In genomic region chr22:50613291-50613981, GRCh38 we compare ENCODE assay signal across 14 cellular contexts. TPM values are rescaled to one million over a fixed set of nuclear protein-coding genes. Genes with fewer than 3 reads are reported as not detected.
A peak's percentile ranks its signal among the peaks of the same experiment; 100 is the strongest.
DNase-seq lines count a peak whose midpoint lies in the region; ATAC-seq and TF ChIP-seq lines count a peak whose summit lies in the region.
"Had no signal": no experiment of that assay in that cellular context is flagged by ENCODE, and none has a peak within 500 bp of the region (broad histone marks: within the 10 kb centered on the region; RNA-seq: fewer than 3 reads in every experiment).

No MANE protein-coding gene starts in this region.

- H3K36me3 Mint-ChIP-seq in activated T-cell treated with anti-CD3 and anti-CD28 coated beads, Interleukin-2, amount 50 U/mL, for 24 hours (ENCODE audit: low read depth) = no peaks in the 10 kb centered on the region
- H3K36me3 Mint-ChIP-seq: activated naive CD4-positive, alpha-beta T cell treated with anti-CD3 and anti-CD28 coated beads, Interleukin-2, amount 50 U/mL, for 72 hours had no signal

- H3K4me1 ChIP-seq in Peyer's patch (peaks cover 0 to 19% (median 2%) of the 10 kb centered on the region in 4 donors), left ventricle myocardium inferior (peaks cover 8% of the 10 kb centered on the region), spleen (peaks cover 0 to 8% (median 0%) of the 10 kb centered on the region in 6 donors)
- H3K4me1 ChIP-seq: A549, SJCRH30 had no signal

- TF ChIP-seq CTCF in Peyer's patch (IDR thresholded peaks at IDR 0.05) (peak in 3 of 6 experiments; percentile 26 to 42 (median 41)), left ventricle myocardium inferior (IDR thresholded peaks at IDR 0.05; ENCODE audit: borderline replicate concordance) (peak; percentile 12), spleen (IDR thresholded peaks at IDR 0.05 in 8 of 11, conservative IDR thresholded peaks at IDR 0.05 in 3 of 11) (no peak)

- H3K36me3 ChIP-seq in Peyer's patch (no peaks in the 10 kb centered on the region), left ventricle myocardium inferior (no peaks in the 10 kb centered on the region), spleen (no peaks in the 10 kb centered on the region)
- H3K36me3 ChIP-seq: SJCRH30 had no signal

- H3K9me3 ChIP-seq in Peyer's patch (no peaks in the 10 kb centered on the region), left ventricle myocardium inferior (replicated peaks) (no peaks in the 10 kb centered on the region), spleen (no peaks in the 10 kb centered on the region)
- H3K9me3 ChIP-seq: A549, SJCRH30 had no signal

- H3K4me1 Mint-ChIP-seq in activated T-cell treated with anti-CD3 and anti-CD28 coated beads, Interleukin-2, amount 50 U/mL, for 24 hours (ENCODE audit: low read depth) = peaks cover 6% of the 10 kb centered on the region

- TF ChIP-seq POLR2A in Peyer's patch (IDR thresholded peaks at IDR 0.05) = peak; percentile 54 to 61
- no peak for TF ChIP-seq POLR2A in spleen (IDR thresholded peaks at IDR 0.05)

- H3K27ac Mint-ChIP-seq in activated T-cell treated with anti-CD3 and anti-CD28 coated beads, Interleukin-2, amount 50 U/mL, for 24 hours = no peak overlapping the region

- 79 to 85% (median 83%) methylated on average over 22 of the region's 22 CpGs for WGBS in spleen, 5 donors

- no peaks in the 10 kb centered on the region for H3K27me3 ChIP-seq in Peyer's patch
- peaks cover 42% of the 10 kb centered on the region for H3K27me3 ChIP-seq in left ventricle myocardium inferior (ENCODE audit: low read depth)
- H3K27me3 ChIP-seq in spleen (replicated peaks in 1 of 7) = peaks cover 0 to 47% (median 8%) of the 10 kb centered on the region in 7 donors

- no peaks in the 10 kb centered on the region for H3K9me3 Mint-ChIP-seq in activated T-cell treated with anti-CD3 and anti-CD28 coated beads, Interleukin-2, amount 50 U/mL, for 24 hours
- H3K9me3 Mint-ChIP-seq: activated naive CD4-positive, alpha-beta T cell treated with anti-CD3 and anti-CD28 coated beads, Interleukin-2, amount 50 U/mL, for 72 hours had no signal

- H3K4me3 ChIP-seq in Peyer's patch (peak overlapping the region in 2 of 4 donors; percentile 12 to 21), left ventricle myocardium inferior (peak overlapping the region; percentile 14), spleen (no peak overlapping the region)
- H3K4me3 ChIP-seq: A549, GM23248, SJCRH30 had no signal

- DNase-seq in NCI-H1417 (lab: John Stamatoyannopoulos, UW) (peak in 2 of 3 experiments; percentile 30 to 66), NCI-H1417 treated with DMSO at 0.1 percent for 48 hours (lab: John Stamatoyannopoulos, UW) (no peak), Peyer's patch (peak in 2 of 3 donors; percentile 90), left ventricle myocardium inferior (peak; percentile 59), spleen (peak; percentile 69), inferior parietal cortex (ENCODE audit: extremely low spot score) (no peak)
- no peak for DNase-seq in activated T-cell treated with anti-CD3 and anti-CD28 coated beads, Interleukin-2, amount 50 U/mL, for 24 hours
- DNase-seq: GM23248, kidney, SJCRH30 had no signal

- intact Hi-C loops in left ventricle myocardium inferior (cut with micrococcal nuclease) = no loop called here
- intact Hi-C loops in spleen (cut with DNase I; ENCODE audit: low total_unique reads) = no loop called here

- H3K27me3 Mint-ChIP-seq in activated T-cell treated with anti-CD3 and anti-CD28 coated beads, Interleukin-2, amount 50 U/mL, for 24 hours = peaks cover 25% of the 10 kb centered on the region

- ATAC-seq in GM19455 (IDR thresholded peaks at IDR 0.05; ENCODE audit: unreplicated experiment) = no peak

- H3K27ac ChIP-seq in Peyer's patch (peak overlapping the region in 3 of 4 donors; percentile 62 to 87 (median 81)), left ventricle myocardium inferior (replicated peaks) (peak overlapping the region; percentile 69), spleen (no peak overlapping the region)
- H3K27ac ChIP-seq: A549, GM23248, SJCRH30 had no signal

- H3K4me3 Mint-ChIP-seq in activated T-cell treated with anti-CD3 and anti-CD28 coated beads, Interleukin-2, amount 50 U/mL, for 24 hours = no peak overlapping the region

RNA-seq across cellular contexts. Expression of gene MAPK8IP2, which starts 12.8 kb away (rescaled TPM):
- total RNA-seq in Peyer's patch (1 to 10 TPM in 1 of 4 donors, under 1 TPM in 2, not detected in 1; 0.66 to 1.2 (median 0.83) TPM), left ventricle myocardium inferior (0.33 TPM), spleen (1 to 10 TPM in 3 of 7 donors, under 1 TPM in 4; 0.64 to 2.7 (median 0.79) TPM)
- under 1 TPM; 0.22 to 0.99 (median 0.29) TPM for polyA plus RNA-seq in spleen
- total RNA-seq: GM23248 had no signal

RNA-seq across cellular contexts. Expression of gene ARSA, which starts 14.5 kb away (rescaled TPM):
- total RNA-seq in Peyer's patch = 100 to 1,000 TPM in 3 of 4 donors, 10 to 100 TPM in 1; 84.2 to 130 (median 124) TPM
- 23.5 TPM for total RNA-seq in left ventricle myocardium inferior
- 10 to 100 TPM; 51.0 to 80.2 (median 58.7) TPM for total RNA-seq in spleen
- polyA plus RNA-seq in spleen = 100 to 1,000 TPM in 1 of 3 donors, 10 to 100 TPM in 2; 26.0 to 108 (median 86.7) TPM

RNA-seq across cellular contexts. Expression of gene CHKB, which starts 30.8 kb away (rescaled TPM):
- total RNA-seq in Peyer's patch (100 to 1,000 TPM; 111 to 278 (median 156) TPM), left ventricle myocardium inferior (36.0 TPM), spleen (100 to 1,000 TPM in 5 of 7 donors, 10 to 100 TPM in 2; 94.4 to 142 (median 111) TPM)
- polyA plus RNA-seq in spleen = 100 to 1,000 TPM; 161 to 502 (median 339) TPM

RNA-seq across cellular contexts. Expression of gene CPT1B, which starts 35.2 kb away (rescaled TPM):
- total RNA-seq in Peyer's patch (100 to 1,000 TPM in 1 of 4 donors, 10 to 100 TPM in 3; 51.2 to 133 (median 56.5) TPM), left ventricle myocardium inferior (394 TPM), spleen (10 to 100 TPM; 25.0 to 46.4 (median 31.5) TPM)
- 10 to 100 TPM; 23.6 to 55.3 (median 37.0) TPM for polyA plus RNA-seq in spleen

RNA-seq across cellular contexts. Expression of gene SYCE3, which starts 50.7 kb away (rescaled TPM):
- total RNA-seq in Peyer's patch (not detected), left ventricle myocardium inferior (not detected), spleen (1 to 10 TPM in 1 of 7 donors, not detected in 6; 3.0 TPM)
- polyA plus RNA-seq in spleen = under 1 TPM in 1 of 3 donors, not detected in 2; 0.50 TPM
- total RNA-seq: GM23248, kidney, renal cortical epithelial cell, SJCRH30 had no signal

Comparison
In these comparisons a context has a peak if more than half of its experiments do, and no peak if none do; other contexts are left out.
1. DNase-seq: peak in NCI-H1417 (2 of 3), Peyer's patch (2 of 3), left ventricle myocardium inferior (single experiment) and spleen (single experiment); none in NCI-H1417 treated with DMSO at 0.1 percent for 48 hours (single experiment), activated T-cell treated with anti-CD3 and anti-CD28 coated beads, Interleukin-2, amount 50 U/mL, for 24 hours (single experiment) and inferior parietal cortex (single experiment).
2. H3K27ac ChIP-seq: peak in Peyer's patch (3 of 4) and left ventricle myocardium inferior (single experiment); none in spleen (0 of 8).
3. POLR2A ChIP-seq: peak in Peyer's patch (2 of 2); none in spleen (0 of 3).